15 cellular contexts compared by ENCODE assay signal in the genomic region with DNA sequence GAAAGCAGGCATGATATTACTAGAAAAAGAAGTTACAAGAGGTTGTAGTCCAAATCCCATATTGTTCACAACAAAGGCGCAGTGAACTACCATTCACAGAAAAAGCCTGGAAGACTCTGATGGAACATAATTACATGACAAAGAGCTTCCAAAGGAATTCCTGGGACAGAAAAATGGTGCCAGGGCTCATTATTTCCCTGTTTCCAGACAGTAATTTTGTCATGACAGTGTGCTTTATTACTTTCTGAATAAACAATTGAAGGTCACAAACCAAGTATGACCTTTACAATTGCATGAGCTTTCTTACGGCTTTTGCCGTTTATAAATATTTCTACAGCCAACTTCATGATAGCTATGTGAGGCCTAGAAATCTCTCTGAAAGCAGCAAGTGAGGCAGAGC.
DNase-seq lines count a peak whose midpoint lies in the region; TF ChIP-seq lines count a peak whose summit lies in the region.
"Had no signal": no experiment of that assay in that cellular context is flagged by ENCODE, and none has a peak within 500 bp of the region (broad histone marks: within the 10 kb centered on the region; RNA-seq: fewer than 3 reads in every experiment).

No MANE protein-coding gene starts in this region.

- H3K4me3 ChIP-seq in HAP-1 (no peak overlapping the region), fibroblast of villous mesenchyme (ENCODE audit: low read depth, low read length) (no peak overlapping the region)

- H3K9me3 Mint-ChIP-seq in osteocyte (ENCODE audit: unreplicated experiment): no peaks in the 10 kb centered on the region
- H3K9me3 Mint-ChIP-seq: CD4-positive, alpha-beta T cell had no signal

- no peaks in the 10 kb centered on the region for H3K9me3 ChIP-seq in HAP-1

- peaks cover 2% of the 10 kb centered on the region for H3K4me1 Mint-ChIP-seq in osteocyte (ENCODE audit: unreplicated experiment)
- H3K4me1 Mint-ChIP-seq: B cell had no signal

- H3K27ac ChIP-seq in VCaP: peak overlapping the region; percentile 8; the same call in 1 of the 2 replicates
- H3K27ac ChIP-seq: HL-60 had no signal

- no peak for TF ChIP-seq CTCF in VCaP (conservative IDR thresholded peaks at IDR 0.05)
- TF ChIP-seq CTCF in fibroblast of villous mesenchyme (IDR thresholded peaks at IDR 0.05; ENCODE audit: insufficient read depth, low read depth, low read length): no peak
- TF ChIP-seq CTCF in osteocyte (IDR thresholded peaks at IDR 0.05): no peak

- H3K36me3 Mint-ChIP-seq in osteocyte (ENCODE audit: unreplicated experiment): peaks cover 42% of the 10 kb centered on the region

- in situ Hi-C loops in HAP-1 (cut with MboI; ENCODE audit: low sequenced_read_pairs): no loop called here

- H3K27me3 ChIP-seq in HAP-1 (ENCODE audit: low read depth): no peaks in the 10 kb centered on the region

- H3K27me3 Mint-ChIP-seq in osteocyte (ENCODE audit: unreplicated experiment): no peaks in the 10 kb centered on the region
- H3K27me3 Mint-ChIP-seq: B cell; CD4-positive, alpha-beta T cell had no signal

- no peak overlapping the region for H3K4me3 Mint-ChIP-seq in osteocyte (ENCODE audit: unreplicated experiment)
- H3K4me3 Mint-ChIP-seq: B cell; CD4-positive, alpha-beta T cell had no signal

- peak overlapping the region; percentile 31 for H3K27ac Mint-ChIP-seq in osteocyte (ENCODE audit: unreplicated experiment)
- H3K27ac Mint-ChIP-seq: B cell; CD4-positive, alpha-beta T cell had no signal

- peaks cover 16% of the 10 kb centered on the region for H3K4me1 ChIP-seq in HAP-1

- DNase-seq in HAP-1 (ENCODE audit: low spot score in 2 of 2): peak; percentile 75 to 96
- DNase-seq in fibroblast of villous mesenchyme (ENCODE audit: low read depth): peak; percentile 30
- no peak for DNase-seq in osteocyte (ENCODE audit: extremely low spot score, unreplicated experiment)
- DNase-seq in DMS153 (lab: John Stamatoyannopoulos, UW): no peak
- DNase-seq in ureter (ENCODE audit: low spot score): no peak
- no peak for DNase-seq in mucosa of gallbladder (ENCODE audit: low spot score)
- DNase-seq: C1 segment of cervical spinal cord; Calu3; CD4-positive, alpha-beta T cell; DMS 273 treated with DMSO at 0.1 percent for 48 hours; DMS79; EL had no signal

- H3K36me3 ChIP-seq in HAP-1 (replicated peaks): peaks cover 32% of the 10 kb centered on the region

Comparison
In these comparisons a context has a peak if more than half of its experiments do, and no peak if none do; other contexts are left out.
1. DNase-seq: peak in HAP-1 (2 of 2) and fibroblast of villous mesenchyme (single experiment); none in osteocyte (single experiment), DMS153 (single experiment), ureter (single experiment) and mucosa of gallbladder (single experiment).